In the genomic region with DNA sequence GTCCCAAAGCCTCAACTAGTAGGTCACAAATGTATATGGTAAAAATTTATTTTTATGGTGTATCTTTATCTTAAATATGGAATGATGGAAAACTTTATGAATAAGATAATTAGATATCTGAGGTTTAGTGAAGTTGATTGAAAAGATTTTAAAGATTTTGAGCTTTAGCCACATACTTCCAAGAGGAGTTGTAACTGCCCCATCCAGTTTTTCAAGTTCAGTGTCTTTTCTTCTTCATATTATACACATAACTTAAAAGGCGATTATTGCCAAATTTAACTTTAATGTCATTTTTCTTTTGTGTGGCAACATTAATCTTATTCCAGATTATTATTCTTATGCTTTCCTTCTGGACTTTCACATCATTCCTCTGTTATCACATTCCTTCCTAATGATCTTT, we compare ENCODE assay signal across 13 cellular contexts.
A peak's percentile ranks its signal among the peaks of the same experiment; 100 is the strongest.
DNase-seq lines count a peak whose midpoint lies in the region; FAIRE-seq and TF ChIP-seq lines count a peak whose summit lies in the region.
"Had no signal": no experiment of that assay in that cellular context is flagged by ENCODE, and none has a peak within 500 bp of the region (broad histone marks: within the 10 kb centered on the region; RNA-seq: fewer than 3 reads in every experiment).

No MANE protein-coding gene starts in this region.

- no peak overlapping the region for H2BK120ac ChIP-seq in trophoblast cell (ENCODE audit: insufficient read depth, low read length, poor library complexity)

- H3K9ac ChIP-seq in mammary epithelial cell (ENCODE audit: insufficient read depth, low read length) (no peak overlapping the region), trophoblast cell (ENCODE audit: low read length) (no peak overlapping the region)
- H3K9ac ChIP-seq: BLaER1 treated with 17β-estradiol and CSF1 and Interleukin-3, amounts not matched to agents 10 nM and 100 nM had no signal

- no peak overlapping the region for H4K12ac ChIP-seq in trophoblast cell (ENCODE audit: low read depth, low read length)

- no peak overlapping the region for H2BK12ac ChIP-seq in trophoblast cell (ENCODE audit: low read length)

- no peaks in the 10 kb centered on the region for H3K79me1 ChIP-seq in trophoblast cell (ENCODE audit: low read length)

- CTCF ChIA-PET in mammary epithelial cell (lab: Charles Lee; ENCODE audit: low non-redundant PET) = no interaction called here

- H2AK5ac ChIP-seq in trophoblast cell (ENCODE audit: low read length) = no peak overlapping the region

- intact Hi-C loops in mammary epithelial cell (cut with micrococcal nuclease) = no loop called here
- intact Hi-C loops in breast epithelium (cut with DNase I; ENCODE audit: low total_unique reads) = no loop called here

- no peak overlapping the region for H2BK5ac ChIP-seq in trophoblast cell (ENCODE audit: low read depth, low read length, poor library complexity)

- H3K4me3 ChIP-seq in mammary epithelial cell (replicated peaks in 1 of 3; ENCODE audit: insufficient read depth in 1 of 3, low read depth in 2 of 3, low read length in 3 of 3) = no peak overlapping the region
- no peak overlapping the region for H3K4me3 ChIP-seq in breast epithelium
- no peak overlapping the region for H3K4me3 ChIP-seq in bronchial epithelial cell (ENCODE audit: low read depth, low read length)
- no peak overlapping the region for H3K4me3 ChIP-seq in trophoblast cell (ENCODE audit: low read depth, low read length)
- H3K4me3 ChIP-seq: BLaER1 treated with 17β-estradiol and CSF1 and Interleukin-3, amounts not matched to agents 10 nM and 100 nM; HAP-1 had no signal

- in situ Hi-C loops in mammary epithelial cell (cut with MboI; ENCODE audit: low sequenced_read_pairs in 2 of 2) = no loop called here

- dilution Hi-C loops in mammary epithelial cell (cut with HindIII; ENCODE audit: low sequenced_read_pairs) = no loop called here

- H4K91ac ChIP-seq in trophoblast cell (ENCODE audit: low read depth, low read length) = no peak overlapping the region

- H3K79me2 ChIP-seq in mammary epithelial cell (ENCODE audit: insufficient read depth, low read length) (no peaks in the 10 kb centered on the region), trophoblast cell (ENCODE audit: control insufficient read depth, insufficient read depth, low read length, poor library complexity) (no peaks in the 10 kb centered on the region)

- H3K4ac ChIP-seq in trophoblast cell (ENCODE audit: low read depth, low read length) = no peak overlapping the region

- H3K27ac ChIP-seq in mammary epithelial cell (ENCODE audit: insufficient read depth, low read depth, low read length) (no peak overlapping the region), breast epithelium (no peak overlapping the region), trophoblast cell (ENCODE audit: low read depth, low read length) (no peak overlapping the region)
- H3K27ac ChIP-seq: BLaER1 treated with 17β-estradiol and CSF1 and Interleukin-3, amounts not matched to agents 10 nM and 100 nM had no signal

- no peak for FAIRE-seq in bronchial epithelial cell (lab: Jason Lieb, UNC)
- FAIRE-seq: D721Med, H1 had no signal

- no TSS peak for BruUV-seq in mammary epithelial cell (replicated peaks; lab: Mats Ljungman, UMichigan)

- H3K18ac ChIP-seq in trophoblast cell (ENCODE audit: low read length) = no peak overlapping the region

- H4K20me1 ChIP-seq in mammary epithelial cell (ENCODE audit: insufficient read depth, low read length) = no peaks in the 10 kb centered on the region
- H4K20me1 ChIP-seq: BLaER1 treated with 17β-estradiol and CSF1 and Interleukin-3, amounts not matched to agents 10 nM and 100 nM had no signal

- no peak for TF ChIP-seq POLR2A in breast epithelium (IDR thresholded peaks at IDR 0.05)

- H4K8ac ChIP-seq in trophoblast cell (ENCODE audit: low read depth, low read length) = no peak overlapping the region

- no peaks in the 10 kb centered on the region for H3K36me3 ChIP-seq in mammary epithelial cell (ENCODE audit: insufficient read depth, low read length)
- no peaks in the 10 kb centered on the region for H3K36me3 ChIP-seq in breast epithelium
- H3K36me3 ChIP-seq in bronchial epithelial cell (ENCODE audit: control insufficient read depth, insufficient read depth, low read length) = no peaks in the 10 kb centered on the region
- no peaks in the 10 kb centered on the region for H3K36me3 ChIP-seq in trophoblast cell (ENCODE audit: control insufficient read depth in 1 of 2, insufficient read depth in 2 of 2, low read length in 2 of 2)
- H3K36me3 ChIP-seq: BLaER1 treated with 17β-estradiol and CSF1 and Interleukin-3, amounts not matched to agents 10 nM and 100 nM; HAP-1 had no signal

- H3K23ac ChIP-seq in trophoblast cell (ENCODE audit: low read length) = no peak overlapping the region

- peak; percentile 4 for DNase-seq in mammary epithelial cell
- DNase-seq in breast epithelium (ENCODE audit: low spot score in 2 of 2) = no peak
- DNase-seq in bronchial epithelial cell (ENCODE audit: low read depth) = peak; percentile 27
- peak; percentile 6 to 55 for DNase-seq in trophoblast cell
- DNase-seq in C1 segment of cervical spinal cord (lab: John Stamatoyannopoulos, UW) = no peak
- no peak for DNase-seq in NCI-H1105 treated with DMSO at 0.1 percent for 48 hours (lab: John Stamatoyannopoulos, UW)
- no peak for DNase-seq in NCI-H187 treated with DMSO at 0.1 percent for 48 hours (lab: John Stamatoyannopoulos, UW)
- DNase-seq: ACHN; CD4-positive, alpha-beta memory T cell had no signal

- no peaks in the 10 kb centered on the region for H3K27me3 ChIP-seq in mammary epithelial cell (ENCODE audit: insufficient read depth, low read length)
- H3K27me3 ChIP-seq in breast epithelium = no peaks in the 10 kb centered on the region
- H3K27me3 ChIP-seq in bronchial epithelial cell (ENCODE audit: control insufficient read depth, insufficient read depth, low read length) = no peaks in the 10 kb centered on the region
- no peaks in the 10 kb centered on the region for H3K27me3 ChIP-seq in trophoblast cell (ENCODE audit: insufficient read depth, low read length)
- H3K27me3 ChIP-seq: BLaER1 treated with 17β-estradiol and CSF1 and Interleukin-3, amounts not matched to agents 10 nM and 100 nM had no signal

- no peak overlapping the region for H3K4me2 ChIP-seq in mammary epithelial cell (ENCODE audit: insufficient read depth, low read depth, low read length)
- H3K4me2 ChIP-seq in trophoblast cell (ENCODE audit: low read length) = no peak overlapping the region
- H3K4me2 ChIP-seq: BLaER1 treated with 17β-estradiol and CSF1 and Interleukin-3, amounts not matched to agents 10 nM and 100 nM had no signal

- TF ChIP-seq CTCF in mammary epithelial cell (conservative IDR thresholded peaks at IDR 0.05 in 1 of 2, IDR thresholded peaks at IDR 0.05 in 1 of 2; ENCODE audit: extremely low read depth in 1 of 2, insufficient read depth in 1 of 2, low read depth in 1 of 2, low read length in 2 of 2) (no peak), breast epithelium (IDR thresholded peaks at IDR 0.05) (no peak), bronchial epithelial cell (IDR thresholded peaks at IDR 0.05; ENCODE audit: insufficient read depth, low read length, severe bottlenecking) (no peak)

- 0% methylated on average over 1 of the region's 1 CpG for WGBS in mammary epithelial cell (ENCODE audit: low coverage, missing lambda C conversion rate)
- WGBS in trophoblast cell (ENCODE audit: extremely low coverage, insufficient coverage, insufficient read length) = no CpG with 5 or more reads among the region's 1 CpG

- H3K4me1 ChIP-seq in mammary epithelial cell (ENCODE audit: insufficient read depth, low read length) (no peaks in the 10 kb centered on the region), breast epithelium (no peaks in the 10 kb centered on the region), trophoblast cell (ENCODE audit: control insufficient read depth in 1 of 2, insufficient read depth in 2 of 2, low read length in 2 of 2) (no peaks in the 10 kb centered on the region)
- H3K4me1 ChIP-seq: BLaER1 treated with 17β-estradiol and CSF1 and Interleukin-3, amounts not matched to agents 10 nM and 100 nM had no signal

- H3K9me3 ChIP-seq in mammary epithelial cell (replicated peaks; ENCODE audit: insufficient read depth, low read length) = no peaks in the 10 kb centered on the region
- H3K9me3 ChIP-seq in breast epithelium = peaks cover 0 to 4% of the 10 kb centered on the region in 2 donors
- H3K9me3 ChIP-seq in trophoblast cell (ENCODE audit: insufficient read depth, low read depth, low read length) = no peaks in the 10 kb centered on the region
- H3K9me3 ChIP-seq: BLaER1 treated with 17β-estradiol and CSF1 and Interleukin-3, amounts not matched to agents 10 nM and 100 nM; HAP-1 had no signal

- H2AFZ ChIP-seq in mammary epithelial cell (ENCODE audit: low read depth, low read length) (no peak overlapping the region), trophoblast cell (ENCODE audit: insufficient read depth, low read length, poor library complexity) (no peak overlapping the region)

- no peak overlapping the region for H3K14ac ChIP-seq in trophoblast cell (ENCODE audit: low read length)

Comparison
In these comparisons a context has a peak if more than half of its experiments do, and no peak if none do; other contexts are left out.
1. DNase-seq: peak in mammary epithelial cell (single experiment), bronchial epithelial cell (single experiment) and trophoblast cell (2 of 2); none in breast epithelium (0 of 2), C1 segment of cervical spinal cord (0 of 14), NCI-H1105 treated with DMSO at 0.1 percent for 48 hours (single experiment) and NCI-H187 treated with DMSO at 0.1 percent for 48 hours (single experiment).